ENCODE assay signal across 3 cellular contexts in genomic region chr19:49688531-49689132, GRCh38.
TF ChIP-seq lines count a peak whose summit lies in the region.

No MANE protein-coding gene starts in this region.

TF ChIP-seq in A549, 52 proteins besides CTCF, POLR2A, EP300 and RAD21:
- TF ChIP-seq HMGXB4 (CRISPR knock-in tag; IDR thresholded peaks at IDR 0.05; ENCODE audit: borderline replicate concordance) (no peak), PBX3 (IDR thresholded peaks at IDR 0.05) (0 out of 2 replicates have a peak, but pooled peaks have one; percentile 2)

TF ChIP-seq in GM12891, 5 proteins besides CTCF, POLR2A, EP300 and RAD21:
- TF ChIP-seq POLR2AphosphoS5 (IDR thresholded peaks at IDR 0.05; ENCODE audit: low read depth, low read length) (0 out of 2 replicates have a peak, but pooled peaks have one; percentile 16), PAX5 (IDR thresholded peaks at IDR 0.05; ENCODE audit: insufficient read depth, low read length, severe bottlenecking) (no peak), POU2F2 (IDR thresholded peaks at IDR 0.05; ENCODE audit: low read depth, low read length) (no peak)

TF ChIP-seq in K562, 482 proteins besides CTCF, POLR2A, EP300 and RAD21:
- TF ChIP-seq KAT2B (IDR thresholded peaks at IDR 0.05; ENCODE audit: low read depth, low read length) (no peak), ZNF695 (CRISPR knock-in tag; IDR thresholded peaks at IDR 0.05) (no peak), KLF6 (CRISPR knock-in tag; IDR thresholded peaks at IDR 0.05; ENCODE audit: borderline replicate concordance) (no peak), BCOR (IDR thresholded peaks at IDR 0.05) (no peak), SLC30A9 (CRISPR knock-in tag; IDR thresholded peaks at IDR 0.05) (no peak), ZNF354B (CRISPR knock-in tag; IDR thresholded peaks at IDR 0.05) (no peak), ARID1B (IDR thresholded peaks at IDR 0.05) (no peak), ZNF431 (CRISPR knock-in tag; IDR thresholded peaks at IDR 0.05) (no peak)
